Comparison of ENCODE assay signal across 14 cellular contexts in the genomic region with DNA sequence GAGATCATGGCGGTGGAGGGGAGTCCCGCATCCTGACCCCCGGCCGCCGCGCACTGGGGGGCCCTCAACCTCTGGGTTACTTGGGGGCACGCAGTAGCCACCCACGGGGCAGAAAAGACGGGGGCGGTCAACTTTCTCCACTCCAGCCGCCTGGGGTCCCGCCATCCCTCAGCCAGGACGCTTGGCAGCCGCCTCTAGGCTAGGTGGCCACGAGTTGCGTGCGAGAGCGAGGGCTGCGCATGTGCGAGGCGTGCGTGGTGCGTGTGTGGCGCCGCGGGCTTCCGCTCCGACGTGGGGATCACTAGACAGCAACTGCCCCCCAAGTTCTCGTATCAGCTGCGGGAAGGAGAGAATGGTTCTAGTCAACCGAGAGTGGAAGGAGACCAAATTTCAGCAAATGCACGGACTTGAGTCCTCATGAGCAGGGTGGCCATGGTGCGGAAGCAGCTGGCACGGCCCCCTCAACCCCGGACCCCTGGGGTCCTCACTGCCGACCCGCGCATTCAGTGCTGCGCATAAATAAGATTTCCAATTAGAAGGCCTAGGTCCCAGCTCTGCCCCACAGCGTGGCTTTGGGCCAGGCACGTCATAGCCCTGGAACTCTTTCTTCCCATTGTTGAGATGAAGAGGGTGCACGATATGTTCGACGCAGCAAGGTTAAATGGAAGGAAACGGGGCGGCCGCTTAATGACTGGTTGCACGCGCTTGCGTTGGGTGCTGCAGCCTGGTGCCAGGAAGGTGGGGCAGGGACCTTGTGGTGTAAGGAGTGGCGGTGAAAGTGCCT.
"Had no signal": no experiment of that assay in that cellular context is flagged by ENCODE, and none has a peak within 500 bp of the region (broad histone marks: within the 10 kb centered on the region; RNA-seq: fewer than 3 reads in every experiment).

No MANE protein-coding gene starts in this region.

- H3K9me3 ChIP-seq: adrenal gland, neutrophil, thoracic aorta had no signal

- H3K27me3 ChIP-seq: adrenal gland, neutrophil had no signal

- H3K27ac ChIP-seq: adrenal gland, thoracic aorta had no signal

- H3K27ac Mint-ChIP-seq: dendritic cell treated with granulocyte-macrophage colony-stimulating factor and Interleukin-4, amounts not matched to agents 40 ng/mL and 50 ng/mL, for 4 days; T-helper 17 cell had no signal

- H3K36me3 ChIP-seq: adrenal gland, neutrophil, thoracic aorta had no signal

- H3K4me1 ChIP-seq: adrenal gland had no signal

- H3K4me3 ChIP-seq: adrenal gland, lung, thoracic aorta had no signal

- H3K27me3 Mint-ChIP-seq: dendritic cell treated with granulocyte-macrophage colony-stimulating factor and Interleukin-4, amounts not matched to agents 40 ng/mL and 50 ng/mL, for 4 days had no signal

- DNase-seq: activated naive CD4-positive, alpha-beta T cell treated with anti-CD3 and anti-CD28 coated beads, Interleukin-2, amount 50 U/mL, for 16 hours; activated T-cell treated with anti-CD3 and anti-CD28 coated beads, Interleukin-2, amount 50 U/mL, for 1 hour; adrenal gland; foreskin melanocyte; naive thymus-derived CD4-positive, alpha-beta T cell; posterior cingulate gyrus; stimulated activated CD4-positive, alpha-beta T cell treated with anti-CD3 and anti-CD28 coated beads, Interleukin-2, amount 100 ng/mL, for 48 hours; stimulated activated CD8-positive, alpha-beta memory T cell treated with anti-CD3 and anti-CD28 coated beads, Interleukin-4, amount 100 ng/mL, for 48 hours; stimulated activated naive CD8-positive, alpha-beta T cell treated with anti-CD3 and anti-CD28 coated beads, Interleukin-15, Interleukin-2, amounts not matched to agents 100 U/mL and 50 U/mL, for 24 hours; T-helper 17 cell had no signal

- H3K9me3 Mint-ChIP-seq: dendritic cell treated with granulocyte-macrophage colony-stimulating factor and Interleukin-4, amounts not matched to agents 40 ng/mL and 50 ng/mL, for 4 days; naive thymus-derived CD4-positive, alpha-beta T cell had no signal

- H3K4me3 Mint-ChIP-seq: dendritic cell treated with granulocyte-macrophage colony-stimulating factor and Interleukin-4, amounts not matched to agents 40 ng/mL and 50 ng/mL, for 4 days; naive thymus-derived CD4-positive, alpha-beta T cell; T-helper 17 cell had no signal

- H3K36me3 Mint-ChIP-seq: naive thymus-derived CD4-positive, alpha-beta T cell had no signal
